In the genomic region with DNA sequence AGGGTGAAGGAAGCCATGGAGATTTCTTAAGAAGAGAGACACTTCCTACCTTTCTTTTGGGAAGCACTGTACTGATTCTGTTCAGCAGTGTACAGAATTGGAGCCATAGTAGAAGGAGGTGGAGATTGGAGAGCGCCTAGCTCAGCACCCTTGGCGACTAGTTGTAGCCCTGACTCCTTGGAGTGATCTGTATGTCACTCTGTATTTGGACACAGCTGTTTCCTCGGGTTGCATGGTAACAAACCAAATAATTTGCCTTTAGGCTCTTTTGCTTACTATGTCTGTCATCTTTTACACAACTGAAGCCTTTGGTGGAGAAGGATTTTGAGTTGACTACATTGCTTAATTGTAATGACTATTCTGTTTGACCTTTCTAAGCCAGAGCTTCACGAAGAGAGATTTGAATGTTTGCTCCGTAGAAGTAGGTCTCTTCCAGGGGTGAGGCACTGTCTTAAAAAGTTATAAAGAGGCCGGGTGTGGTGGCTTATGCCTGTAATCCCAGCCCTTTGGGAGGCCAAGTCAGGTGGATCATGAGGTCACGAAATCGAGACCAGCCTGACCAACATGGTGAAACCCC, we compare ENCODE assay signal across 1 cellular context.
TF ChIP-seq lines count a peak whose summit lies in the region.

No MANE protein-coding gene starts in this region.

TF ChIP-seq in GM12878, 131 proteins besides CTCF, POLR2A, EP300 and RAD21 (continued from another document):
- TF ChIP-seq, protein P1, sequence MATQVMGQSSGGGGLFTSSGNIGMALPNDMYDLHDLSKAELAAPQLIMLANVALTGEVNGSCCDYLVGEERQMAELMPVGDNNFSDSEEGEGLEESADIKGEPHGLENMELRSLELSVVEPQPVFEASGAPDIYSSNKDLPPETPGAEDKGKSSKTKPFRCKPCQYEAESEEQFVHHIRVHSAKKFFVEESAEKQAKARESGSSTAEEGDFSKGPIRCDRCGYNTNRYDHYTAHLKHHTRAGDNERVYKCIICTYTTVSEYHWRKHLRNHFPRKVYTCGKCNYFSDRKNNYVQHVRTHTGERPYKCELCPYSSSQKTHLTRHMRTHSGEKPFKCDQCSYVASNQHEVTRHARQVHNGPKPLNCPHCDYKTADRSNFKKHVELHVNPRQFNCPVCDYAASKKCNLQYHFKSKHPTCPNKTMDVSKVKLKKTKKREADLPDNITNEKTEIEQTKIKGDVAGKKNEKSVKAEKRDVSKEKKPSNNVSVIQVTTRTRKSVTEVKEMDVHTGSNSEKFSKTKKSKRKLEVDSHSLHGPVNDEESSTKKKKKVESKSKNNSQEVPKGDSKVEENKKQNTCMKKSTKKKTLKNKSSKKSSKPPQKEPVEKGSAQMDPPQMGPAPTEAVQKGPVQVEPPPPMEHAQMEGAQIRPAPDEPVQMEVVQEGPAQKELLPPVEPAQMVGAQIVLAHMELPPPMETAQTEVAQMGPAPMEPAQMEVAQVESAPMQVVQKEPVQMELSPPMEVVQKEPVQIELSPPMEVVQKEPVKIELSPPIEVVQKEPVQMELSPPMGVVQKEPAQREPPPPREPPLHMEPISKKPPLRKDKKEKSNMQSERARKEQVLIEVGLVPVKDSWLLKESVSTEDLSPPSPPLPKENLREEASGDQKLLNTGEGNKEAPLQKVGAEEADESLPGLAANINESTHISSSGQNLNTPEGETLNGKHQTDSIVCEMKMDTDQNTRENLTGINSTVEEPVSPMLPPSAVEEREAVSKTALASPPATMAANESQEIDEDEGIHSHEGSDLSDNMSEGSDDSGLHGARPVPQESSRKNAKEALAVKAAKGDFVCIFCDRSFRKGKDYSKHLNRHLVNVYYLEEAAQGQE (IDR thresholded peaks at IDR 0.05; ENCODE audit: low read depth, low read length), result 0 out of 2 replicates have a peak, but pooled peaks have one; percentile 8
- TF ChIP-seq TCF12 (IDR thresholded peaks at IDR 0.05; ENCODE audit: low read depth, low read length) (0 out of 2 replicates have a peak, but pooled peaks have one; percentile 55), MTA2 (IDR thresholded peaks at IDR 0.05; ENCODE audit: low read depth) (peak; percentile 39; the same call in 1 of the 2 replicates), RUNX3 (IDR thresholded peaks at IDR 0.05; ENCODE audit: low read length) (peak; percentile 63), EED (IDR thresholded peaks at IDR 0.05; ENCODE audit: low read depth) (peak; percentile 32; the same call in 1 of the 2 replicates), RBBP5 (conservative IDR thresholded peaks at IDR 0.05) (no peak), POLR2AphosphoS5 (IDR thresholded peaks at IDR 0.05; ENCODE audit: low read length) (peak; percentile 53; the same call in 1 of the 2 replicates), ESRRA (IDR thresholded peaks at IDR 0.05; ENCODE audit: low read length) (no peak), POU2F2 (IDR thresholded peaks at IDR 0.05; ENCODE audit: borderline replicate concordance, low read depth, low read length) (peak; percentile 87; the same call in 2 of the 3 replicates), ATF7 (IDR thresholded peaks at IDR 0.05; ENCODE audit: low read depth) (0 out of 2 replicates have a peak, but pooled peaks have one; percentile 17), PML (IDR thresholded peaks at IDR 0.05; ENCODE audit: low read length) (0 out of 2 replicates have a peak, but pooled peaks have one; percentile 44)
- TF ChIP-seq, protein P2, sequence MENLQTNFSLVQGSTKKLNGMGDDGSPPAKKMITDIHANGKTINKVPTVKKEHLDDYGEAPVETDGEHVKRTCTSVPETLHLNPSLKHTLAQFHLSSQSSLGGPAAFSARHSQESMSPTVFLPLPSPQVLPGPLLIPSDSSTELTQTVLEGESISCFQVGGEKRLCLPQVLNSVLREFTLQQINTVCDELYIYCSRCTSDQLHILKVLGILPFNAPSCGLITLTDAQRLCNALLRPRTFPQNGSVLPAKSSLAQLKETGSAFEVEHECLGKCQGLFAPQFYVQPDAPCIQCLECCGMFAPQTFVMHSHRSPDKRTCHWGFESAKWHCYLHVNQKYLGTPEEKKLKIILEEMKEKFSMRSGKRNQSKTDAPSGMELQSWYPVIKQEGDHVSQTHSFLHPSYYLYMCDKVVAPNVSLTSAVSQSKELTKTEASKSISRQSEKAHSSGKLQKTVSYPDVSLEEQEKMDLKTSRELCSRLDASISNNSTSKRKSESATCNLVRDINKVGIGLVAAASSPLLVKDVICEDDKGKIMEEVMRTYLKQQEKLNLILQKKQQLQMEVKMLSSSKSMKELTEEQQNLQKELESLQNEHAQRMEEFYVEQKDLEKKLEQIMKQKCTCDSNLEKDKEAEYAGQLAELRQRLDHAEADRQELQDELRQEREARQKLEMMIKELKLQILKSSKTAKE (IDR thresholded peaks at IDR 0.05; ENCODE audit: low read depth, poor library complexity, severe bottlenecking), result peak; percentile 48
- TF ChIP-seq, protein P3, sequence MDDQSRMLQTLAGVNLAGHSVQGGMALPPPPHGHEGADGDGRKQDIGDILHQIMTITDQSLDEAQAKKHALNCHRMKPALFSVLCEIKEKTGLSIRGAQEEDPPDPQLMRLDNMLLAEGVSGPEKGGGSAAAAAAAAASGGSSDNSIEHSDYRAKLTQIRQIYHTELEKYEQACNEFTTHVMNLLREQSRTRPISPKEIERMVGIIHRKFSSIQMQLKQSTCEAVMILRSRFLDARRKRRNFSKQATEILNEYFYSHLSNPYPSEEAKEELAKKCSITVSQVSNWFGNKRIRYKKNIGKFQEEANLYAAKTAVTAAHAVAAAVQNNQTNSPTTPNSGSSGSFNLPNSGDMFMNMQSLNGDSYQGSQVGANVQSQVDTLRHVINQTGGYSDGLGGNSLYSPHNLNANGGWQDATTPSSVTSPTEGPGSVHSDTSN (IDR thresholded peaks at IDR 0.05; ENCODE audit: insufficient replicate concordance, low read depth, low read length), result peak; percentile 78
- TF ChIP-seq, protein P4, sequence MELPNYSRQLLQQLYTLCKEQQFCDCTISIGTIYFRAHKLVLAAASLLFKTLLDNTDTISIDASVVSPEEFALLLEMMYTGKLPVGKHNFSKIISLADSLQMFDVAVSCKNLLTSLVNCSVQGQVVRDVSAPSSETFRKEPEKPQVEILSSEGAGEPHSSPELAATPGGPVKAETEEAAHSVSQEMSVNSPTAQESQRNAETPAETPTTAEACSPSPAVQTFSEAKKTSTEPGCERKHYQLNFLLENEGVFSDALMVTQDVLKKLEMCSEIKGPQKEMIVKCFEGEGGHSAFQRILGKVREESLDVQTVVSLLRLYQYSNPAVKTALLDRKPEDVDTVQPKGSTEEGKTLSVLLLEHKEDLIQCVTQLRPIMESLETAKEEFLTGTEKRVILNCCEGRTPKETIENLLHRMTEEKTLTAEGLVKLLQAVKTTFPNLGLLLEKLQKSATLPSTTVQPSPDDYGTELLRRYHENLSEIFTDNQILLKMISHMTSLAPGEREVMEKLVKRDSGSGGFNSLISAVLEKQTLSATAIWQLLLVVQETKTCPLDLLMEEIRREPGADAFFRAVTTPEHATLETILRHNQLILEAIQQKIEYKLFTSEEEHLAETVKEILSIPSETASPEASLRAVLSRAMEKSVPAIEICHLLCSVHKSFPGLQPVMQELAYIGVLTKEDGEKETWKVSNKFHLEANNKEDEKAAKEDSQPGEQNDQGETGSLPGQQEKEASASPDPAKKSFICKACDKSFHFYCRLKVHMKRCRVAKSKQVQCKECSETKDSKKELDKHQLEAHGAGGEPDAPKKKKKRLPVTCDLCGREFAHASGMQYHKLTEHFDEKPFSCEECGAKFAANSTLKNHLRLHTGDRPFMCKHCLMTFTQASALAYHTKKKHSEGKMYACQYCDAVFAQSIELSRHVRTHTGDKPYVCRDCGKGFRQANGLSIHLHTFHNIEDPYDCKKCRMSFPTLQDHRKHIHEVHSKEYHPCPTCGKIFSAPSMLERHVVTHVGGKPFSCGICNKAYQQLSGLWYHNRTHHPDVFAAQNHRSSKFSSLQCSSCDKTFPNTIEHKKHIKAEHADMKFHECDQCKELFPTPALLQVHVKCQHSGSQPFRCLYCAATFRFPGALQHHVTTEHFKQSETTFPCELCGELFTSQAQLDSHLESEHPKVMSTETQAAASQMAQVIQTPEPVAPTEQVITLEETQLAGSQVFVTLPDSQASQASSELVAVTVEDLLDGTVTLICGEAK (IDR thresholded peaks at IDR 0.05; ENCODE audit: borderline replicate concordance), result no peak
- TF ChIP-seq, protein P5, sequence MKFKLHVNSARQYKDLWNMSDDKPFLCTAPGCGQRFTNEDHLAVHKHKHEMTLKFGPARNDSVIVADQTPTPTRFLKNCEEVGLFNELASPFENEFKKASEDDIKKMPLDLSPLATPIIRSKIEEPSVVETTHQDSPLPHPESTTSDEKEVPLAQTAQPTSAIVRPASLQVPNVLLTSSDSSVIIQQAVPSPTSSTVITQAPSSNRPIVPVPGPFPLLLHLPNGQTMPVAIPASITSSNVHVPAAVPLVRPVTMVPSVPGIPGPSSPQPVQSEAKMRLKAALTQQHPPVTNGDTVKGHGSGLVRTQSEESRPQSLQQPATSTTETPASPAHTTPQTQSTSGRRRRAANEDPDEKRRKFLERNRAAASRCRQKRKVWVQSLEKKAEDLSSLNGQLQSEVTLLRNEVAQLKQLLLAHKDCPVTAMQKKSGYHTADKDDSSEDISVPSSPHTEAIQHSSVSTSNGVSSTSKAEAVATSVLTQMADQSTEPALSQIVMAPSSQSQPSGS (IDR thresholded peaks at IDR 0.05; ENCODE audit: low read length), result peak; percentile 38; the same call in 1 of the 2 replicates
- TF ChIP-seq, protein P6, sequence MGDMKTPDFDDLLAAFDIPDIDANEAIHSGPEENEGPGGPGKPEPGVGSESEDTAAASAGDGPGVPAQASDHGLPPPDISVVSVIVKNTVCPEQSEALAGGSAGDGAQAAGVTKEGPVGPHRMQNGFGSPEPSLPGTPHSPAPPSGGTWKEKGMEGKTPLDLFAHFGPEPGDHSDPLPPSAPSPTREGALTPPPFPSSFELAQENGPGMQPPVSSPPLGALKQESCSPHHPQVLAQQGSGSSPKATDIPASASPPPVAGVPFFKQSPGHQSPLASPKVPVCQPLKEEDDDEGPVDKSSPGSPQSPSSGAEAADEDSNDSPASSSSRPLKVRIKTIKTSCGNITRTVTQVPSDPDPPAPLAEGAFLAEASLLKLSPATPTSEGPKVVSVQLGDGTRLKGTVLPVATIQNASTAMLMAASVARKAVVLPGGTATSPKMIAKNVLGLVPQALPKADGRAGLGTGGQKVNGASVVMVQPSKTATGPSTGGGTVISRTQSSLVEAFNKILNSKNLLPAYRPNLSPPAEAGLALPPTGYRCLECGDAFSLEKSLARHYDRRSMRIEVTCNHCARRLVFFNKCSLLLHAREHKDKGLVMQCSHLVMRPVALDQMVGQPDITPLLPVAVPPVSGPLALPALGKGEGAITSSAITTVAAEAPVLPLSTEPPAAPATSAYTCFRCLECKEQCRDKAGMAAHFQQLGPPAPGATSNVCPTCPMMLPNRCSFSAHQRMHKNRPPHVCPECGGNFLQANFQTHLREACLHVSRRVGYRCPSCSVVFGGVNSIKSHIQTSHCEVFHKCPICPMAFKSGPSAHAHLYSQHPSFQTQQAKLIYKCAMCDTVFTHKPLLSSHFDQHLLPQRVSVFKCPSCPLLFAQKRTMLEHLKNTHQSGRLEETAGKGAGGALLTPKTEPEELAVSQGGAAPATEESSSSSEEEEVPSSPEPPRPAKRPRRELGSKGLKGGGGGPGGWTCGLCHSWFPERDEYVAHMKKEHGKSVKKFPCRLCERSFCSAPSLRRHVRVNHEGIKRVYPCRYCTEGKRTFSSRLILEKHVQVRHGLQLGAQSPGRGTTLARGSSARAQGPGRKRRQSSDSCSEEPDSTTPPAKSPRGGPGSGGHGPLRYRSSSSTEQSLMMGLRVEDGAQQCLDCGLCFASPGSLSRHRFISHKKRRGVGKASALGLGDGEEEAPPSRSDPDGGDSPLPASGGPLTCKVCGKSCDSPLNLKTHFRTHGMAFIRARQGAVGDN (IDR thresholded peaks at IDR 0.05), result no peak
